ENCODE assay signal across 18 cellular contexts in genomic region chr2:179521944-179522343, GRCh38.
"Had no signal": no experiment of that assay in that cellular context is flagged by ENCODE, and none has a peak within 500 bp of the region (broad histone marks: within the 10 kb centered on the region; RNA-seq: fewer than 3 reads in every experiment).

No MANE protein-coding gene starts in this region.

- H3K4me1 ChIP-seq: esophagus muscularis mucosa, heart right ventricle, lower lobe of right lung, parathyroid adenoma, thyroid gland had no signal

- H3K36me3 ChIP-seq: cardiac muscle cell, esophagus muscularis mucosa, heart right ventricle, lower lobe of right lung, thyroid gland had no signal

- H3K4me3 ChIP-seq: cardiac muscle cell, esophagus muscularis mucosa, heart right ventricle, lower lobe of right lung, thyroid gland had no signal

- H3K27me3 ChIP-seq: cardiac muscle cell, esophagus muscularis mucosa, heart right ventricle, thyroid gland had no signal

- ATAC-seq: activated CD8-positive, alpha-beta memory T cell treated with anti-CD3 and anti-CD28 coated beads, Interleukin-2, amount 10 ng/mL, durations not matched to agents 7 days and 5 days; heart right ventricle had no signal

- H3K9me3 ChIP-seq: esophagus muscularis mucosa, heart right ventricle, lower lobe of right lung, thyroid gland had no signal

- H3K9ac ChIP-seq: parathyroid adenoma had no signal

- DNase-seq: activated B cell treated with CpG ODN at 0.5 μM for 24 hours; activated CD4-positive, alpha-beta memory T cell treated with anti-CD3 and anti-CD28 coated beads for 36 hours; activated CD4-positive, alpha-beta T cell treated with anti-CD3 and anti-CD28 coated beads for 4 hours; activated CD8-positive, alpha-beta memory T cell treated with anti-CD3 and anti-CD28 coated beads, Interleukin-2, amount 10 ng/mL, durations not matched to agents 7 days and 5 days; activated naive CD8-positive, alpha-beta T cell treated with anti-CD3 and anti-CD28 coated beads for 36 hours; amygdala; dermis blood vessel endothelial cell; effector memory CD4-positive, alpha-beta T cell; heart right ventricle; lower lobe of right lung; stimulated activated CD4-positive, alpha-beta T cell treated with anti-CD3 and anti-CD28 coated beads, Interleukin-12 subunit alpha, Interleukin-12 subunit beta, amount 100 ng/mL, for 4 hours; stimulated activated CD4-positive, alpha-beta T cell treated with anti-CD3 and anti-CD28 coated beads, Interleukin-1b, Interleukin-23, amount 100 ng/mL, for 48 hours; stimulated activated CD8-positive, alpha-beta memory T cell treated with anti-CD3 and anti-CD28 coated beads, Interleukin-4, amount 100 ng/mL, for 48 hours; stimulated activated naive CD4-positive, alpha-beta T cell; thyroid gland had no signal
